8 cellular contexts compared by ENCODE assay signal in genomic region chr10:125158528-125159485, GRCh38. TPM values are rescaled to one million over a fixed set of nuclear protein-coding genes. Genes with fewer than 3 reads are reported as not detected.
DNase-seq lines count a peak whose midpoint lies in the region; ATAC-seq and TF ChIP-seq lines count a peak whose summit lies in the region.

No MANE protein-coding gene starts in this region.

- H3K27me3 ChIP-seq in BJ (ENCODE audit: control insufficient read depth, insufficient read depth, low read length): no peaks in the 10 kb centered on the region
- no peaks in the 10 kb centered on the region for H3K27me3 ChIP-seq in SU-DHL-6 (ENCODE audit: low read length)
- H3K27me3 ChIP-seq in transverse colon: no peaks in the 10 kb centered on the region

- H4K20me1 ChIP-seq in SU-DHL-6 (ENCODE audit: low read depth, low read length): no peaks in the 10 kb centered on the region

- WGBS in mesodermal cell (ENCODE audit: insufficient coverage in 2 of 2), 2 experiments: 0 to 1% methylated on average over 42 to 76 of the region's 117 CpGs
- WGBS in transverse colon (ENCODE audit: low coverage in 1 of 2), 2 donors: 0 to 2% methylated on average over 1 to 76 of the region's 117 CpGs

- no peaks in the 10 kb centered on the region for H3K36me3 ChIP-seq in BJ (ENCODE audit: control insufficient read depth, insufficient read depth, low read length)
- no peaks in the 10 kb centered on the region for H3K36me3 ChIP-seq in SU-DHL-6 (ENCODE audit: low read length)
- peaks cover under 1% of the 10 kb centered on the region for H3K36me3 ChIP-seq in mesodermal cell (ENCODE audit: control insufficient read depth, insufficient read depth, low read length)
- H3K36me3 ChIP-seq in transverse colon: no peaks in the 10 kb centered on the region

- no peak for TF ChIP-seq CTCF in BJ (IDR thresholded peaks at IDR 0.05; ENCODE audit: insufficient read depth, low read depth, low read length)
- TF ChIP-seq CTCF in SU-DHL-6 (IDR thresholded peaks at IDR 0.05; ENCODE audit: insufficient read depth, low read length, poor library complexity, severe bottlenecking): no peak
- no peak for TF ChIP-seq CTCF in epithelial cell of esophagus (IDR thresholded peaks at IDR 0.05; ENCODE audit: insufficient read depth, low read depth, low read length, missing control alignments)
- TF ChIP-seq CTCF in transverse colon (IDR thresholded peaks at IDR 0.05): no peak

- no peaks in the 10 kb centered on the region for H3K9me2 ChIP-seq in SU-DHL-6 (replicated peaks; ENCODE audit: insufficient read depth, low read length)

- peaks cover 39% of the 10 kb centered on the region for H3K4me1 ChIP-seq in mesodermal cell (ENCODE audit: control insufficient read depth, insufficient read depth, low read length, poor library complexity, severe bottlenecking)
- H3K4me1 ChIP-seq in transverse colon: peaks cover 8 to 55% (median 45%) of the 10 kb centered on the region in 4 donors

- peaks cover 8% of the 10 kb centered on the region; the same call in 1 of the 2 replicates for H3F3A ChIP-seq in SU-DHL-6 (ENCODE audit: insufficient read depth)

- in situ Hi-C loops in transverse colon (cut with MboI; ENCODE audit: low pct_ligation_motif_present in 1 of 4, low pct_unique_long_range_greater_than_20kb in 1 of 4, low sequenced_read_pairs in 3 of 4): loop anchor here in 1 of 4 donors (25.0 kb wide), 1 partner anchor 97 kb away; no protein-coding TSS in a partner anchor

- ATAC-seq in GM19351 (IDR thresholded peaks at IDR 0.05; ENCODE audit: unreplicated experiment) (peak; percentile 44), HG02588 (IDR thresholded peaks at IDR 0.05; ENCODE audit: unreplicated experiment) (no peak), GM21717 (IDR thresholded peaks at IDR 0.05; ENCODE audit: unreplicated experiment) (no peak)

- H3K4me2 ChIP-seq in SU-DHL-6 (ENCODE audit: low read depth, low read length, poor library complexity, severe bottlenecking): peak overlapping the region; percentile 71

- no peak for DNase-seq in BJ (ENCODE audit: low read depth)
- DNase-seq in epithelial cell of esophagus (ENCODE audit: low read depth): no peak
- peak; percentile 61 for DNase-seq in transverse colon

- no peak overlapping the region for H3K27ac ChIP-seq in SU-DHL-6 (ENCODE audit: low read depth, low read length)
- H3K27ac ChIP-seq in mesodermal cell (ENCODE audit: low read depth, low read length, severe bottlenecking): peak overlapping the region; percentile 84
- H3K27ac ChIP-seq in transverse colon: peak overlapping the region; percentile 98 to 99 (median 99)

- CTCF ChIA-PET in BJ (lab: Yijun Ruan, JAX): interaction anchor here (0.7 kb wide), 1 partner anchor 631 kb away, joined by 3 read pairs; no protein-coding TSS in a partner anchor

- TF ChIP-seq EP300 in transverse colon (IDR thresholded peaks at IDR 0.05; ENCODE audit: low read depth): no peak

- intact Hi-C loops in transverse colon (cut with DNase I; ENCODE audit: low total_unique reads): no loop called here

- H3K9ac ChIP-seq in SU-DHL-6 (ENCODE audit: low read length): peak overlapping the region; percentile 42; the same call in 1 of the 2 replicates

- TF ChIP-seq POLR2A in transverse colon (IDR thresholded peaks at IDR 0.05): peak; percentile 57

- no peaks in the 10 kb centered on the region for H3K9me3 ChIP-seq in SU-DHL-6 (ENCODE audit: insufficient read depth, low read length)
- no peaks in the 10 kb centered on the region for H3K9me3 ChIP-seq in mesodermal cell (ENCODE audit: control insufficient read depth, low read length)
- no peaks in the 10 kb centered on the region for H3K9me3 ChIP-seq in transverse colon

- no peaks in the 10 kb centered on the region for H3K79me2 ChIP-seq in SU-DHL-6 (ENCODE audit: insufficient read depth, low read length)

- POLR2A ChIA-PET in BJ (lab: Charles Lee): no interaction called here

- peak overlapping the region; percentile 73 for H3K4me3 ChIP-seq in BJ (ENCODE audit: low read depth, low read length)
- H3K4me3 ChIP-seq in SU-DHL-6 (ENCODE audit: insufficient read depth, low read length, poor library complexity, severe bottlenecking): peak overlapping the region; percentile 57
- peak overlapping the region; percentile 79 for H3K4me3 ChIP-seq in epithelial cell of esophagus (ENCODE audit: low read length)
- H3K4me3 ChIP-seq in mesodermal cell (ENCODE audit: extremely low read depth, insufficient read depth, low read length, poor library complexity, severe bottlenecking): peak overlapping the region; percentile 66
- H3K4me3 ChIP-seq in transverse colon: peak overlapping the region; percentile 75 to 97 (median 94)

- peak overlapping the region; percentile 54 for H2AFZ ChIP-seq in SU-DHL-6 (ENCODE audit: low read depth, low read length, severe bottlenecking)

RNA-seq across cellular contexts. Expression of gene CTBP2, which starts 1.6 kb away (rescaled TPM):
- 49.3 and 72.9 TPM in 2 replicates for polyA plus RNA-seq in BJ (2011; rRNA removed)
- 89.0 and 96.2 TPM in 2 replicates for polyA minus RNA-seq in BJ (2011; rRNA and poly(A)+ RNA removed)
- 121 TPM for polyA plus RNA-seq in mesodermal cell (2013, experiment 1 of 2)
- 108 TPM for polyA plus RNA-seq in mesodermal cell (2013, experiment 2 of 2)
- total RNA-seq in transverse colon: 100 to 1,000 TPM in 1 of 4 donors, 10 to 100 TPM in 3; 71.9 to 247 (median 98.4) TPM
